8 cellular contexts compared by ENCODE assay signal in the genomic region with DNA sequence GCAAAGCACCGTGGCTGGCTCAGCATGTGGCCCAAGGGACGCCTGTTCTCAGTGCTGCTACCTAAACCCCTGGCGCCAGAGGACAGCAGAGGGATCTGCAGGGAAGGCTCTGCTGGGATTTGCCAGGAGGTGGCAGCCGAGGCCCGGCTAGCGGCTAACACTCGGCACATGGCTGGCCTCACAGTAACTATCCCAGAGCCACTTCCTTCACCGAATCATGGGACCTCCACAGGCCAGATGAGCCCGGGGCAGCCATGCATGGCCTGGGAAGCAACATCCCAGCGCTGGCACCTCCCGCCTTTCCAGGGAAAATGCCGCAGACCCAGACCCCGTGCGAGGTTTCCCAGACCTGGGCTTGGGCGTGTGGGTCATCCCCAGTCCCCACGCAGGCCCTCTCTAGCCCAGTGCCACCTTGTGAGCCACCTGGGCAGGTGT.
DNase-seq lines count a peak whose midpoint lies in the region; ATAC-seq and TF ChIP-seq lines count a peak whose summit lies in the region.

No MANE protein-coding gene starts in this region.

- H3K4me1 ChIP-seq in DND-41 (ENCODE audit: insufficient read depth, low read length): no peaks in the 10 kb centered on the region
- no peaks in the 10 kb centered on the region for H3K4me1 ChIP-seq in MM.1S (ENCODE audit: low read length)

- TF ChIP-seq CTCF in DND-41 (IDR thresholded peaks at IDR 0.05; ENCODE audit: borderline replicate concordance, extremely low read depth, low read length, poor library complexity, severe bottlenecking) (peak; percentile 64), MM.1S (IDR thresholded peaks at IDR 0.05; ENCODE audit: low read length) (peak; percentile 44)

- no peaks in the 10 kb centered on the region; the same call in 1 of the 2 replicates for H4K20me1 ChIP-seq in DND-41 (ENCODE audit: insufficient read depth, low read length)
- no peaks in the 10 kb centered on the region for H4K20me1 ChIP-seq in MM.1S (ENCODE audit: insufficient read depth, low read length)

- H3K27me3 ChIP-seq in DND-41 (ENCODE audit: insufficient read depth, low read length, poor library complexity) (no peaks in the 10 kb centered on the region), MM.1S (replicated peaks; ENCODE audit: insufficient read depth, low read length) (no peaks in the 10 kb centered on the region)

- H3K36me3 ChIP-seq in DND-41 (ENCODE audit: insufficient read depth, low read length): no peaks in the 10 kb centered on the region
- no peaks in the 10 kb centered on the region for H3K36me3 ChIP-seq in MM.1S (replicated peaks; ENCODE audit: insufficient read depth, low read length)

- ATAC-seq in DND-41 (ENCODE audit: insufficient read depth, low read depth): peak; percentile 77
- ATAC-seq in GM21717 (IDR thresholded peaks at IDR 0.05; ENCODE audit: unreplicated experiment): peak; percentile 86
- peak; percentile 83 to 87 for ATAC-seq in activated CD4-positive, CD25-positive, alpha-beta regulatory T cell treated with anti-CD3 and anti-CD28 coated beads, Interleukin-2, amount 50 U/mL, for 24 hours

- H3K4me3 ChIP-seq in DND-41 (ENCODE audit: low read depth in 1 of 2, low read length in 2 of 2) (no peak overlapping the region), MM.1S (ENCODE audit: low read length) (no peak overlapping the region)

- H3K4me2 ChIP-seq in DND-41 (ENCODE audit: insufficient read depth, low read length): no peak overlapping the region
- no peak overlapping the region for H3K4me2 ChIP-seq in MM.1S (ENCODE audit: low read depth, low read length)

- no peaks in the 10 kb centered on the region for H3K9me2 ChIP-seq in MM.1S (replicated peaks; ENCODE audit: insufficient read depth, low read length)

- H3K9ac ChIP-seq in DND-41 (ENCODE audit: low read depth, low read length): no peak overlapping the region
- no peak overlapping the region for H3K9ac ChIP-seq in MM.1S (ENCODE audit: low read length)

- H3K79me2 ChIP-seq in DND-41 (ENCODE audit: insufficient read depth, low read length) (no peaks in the 10 kb centered on the region), MM.1S (ENCODE audit: low read length) (no peaks in the 10 kb centered on the region)

- H3K27ac ChIP-seq in DND-41 (ENCODE audit: low read length): no peak overlapping the region
- no peak overlapping the region for H3K27ac ChIP-seq in MM.1S (ENCODE audit: low read length)

- H2AFZ ChIP-seq in DND-41 (ENCODE audit: low read depth, low read length): no peak overlapping the region
- H2AFZ ChIP-seq in MM.1S (ENCODE audit: low read length): no peak overlapping the region

- DNase-seq in DND-41 (peak; percentile 43), MM.1S (no peak), cerebellar nuclear complex (lab: John Stamatoyannopoulos, UW) (peak; percentile 12 to 13), kidney tubule cell (ENCODE audit: low spot score) (peak; percentile 93), NCI-H2029 treated with DMSO at 0.1 percent for 48 hours (lab: John Stamatoyannopoulos, UW) (no peak)
- peak; percentile 56 to 62 for DNase-seq in stimulated activated CD4-positive, alpha-beta T cell treated with anti-CD3 and anti-CD28 coated beads, Interleukin-2, amount 100 ng/mL, for 48 hours

- H3K9me3 ChIP-seq in DND-41 (ENCODE audit: insufficient read depth, low read length, severe bottlenecking) (no peaks in the 10 kb centered on the region), MM.1S (replicated peaks; ENCODE audit: insufficient read depth, low read length) (no peaks in the 10 kb centered on the region)

- no peaks in the 10 kb centered on the region for H3F3A ChIP-seq in MM.1S (ENCODE audit: insufficient read depth, low read length)

Comparison
In these comparisons a context has a peak if more than half of its experiments do, and no peak if none do; other contexts are left out.
1. DNase-seq: peak in DND-41 (single experiment), cerebellar nuclear complex (2 of 2), kidney tubule cell (single experiment) and stimulated activated CD4-positive, alpha-beta T cell treated with anti-CD3 and anti-CD28 coated beads, Interleukin-2, amount 100 ng/mL, for 48 hours (2 of 2); none in MM.1S (single experiment) and NCI-H2029 treated with DMSO at 0.1 percent for 48 hours (single experiment).
2. Peak in every context shown above with its lines, with median percentiles within 50 percentile points of each other: ATAC-seq.